In the genomic region with DNA sequence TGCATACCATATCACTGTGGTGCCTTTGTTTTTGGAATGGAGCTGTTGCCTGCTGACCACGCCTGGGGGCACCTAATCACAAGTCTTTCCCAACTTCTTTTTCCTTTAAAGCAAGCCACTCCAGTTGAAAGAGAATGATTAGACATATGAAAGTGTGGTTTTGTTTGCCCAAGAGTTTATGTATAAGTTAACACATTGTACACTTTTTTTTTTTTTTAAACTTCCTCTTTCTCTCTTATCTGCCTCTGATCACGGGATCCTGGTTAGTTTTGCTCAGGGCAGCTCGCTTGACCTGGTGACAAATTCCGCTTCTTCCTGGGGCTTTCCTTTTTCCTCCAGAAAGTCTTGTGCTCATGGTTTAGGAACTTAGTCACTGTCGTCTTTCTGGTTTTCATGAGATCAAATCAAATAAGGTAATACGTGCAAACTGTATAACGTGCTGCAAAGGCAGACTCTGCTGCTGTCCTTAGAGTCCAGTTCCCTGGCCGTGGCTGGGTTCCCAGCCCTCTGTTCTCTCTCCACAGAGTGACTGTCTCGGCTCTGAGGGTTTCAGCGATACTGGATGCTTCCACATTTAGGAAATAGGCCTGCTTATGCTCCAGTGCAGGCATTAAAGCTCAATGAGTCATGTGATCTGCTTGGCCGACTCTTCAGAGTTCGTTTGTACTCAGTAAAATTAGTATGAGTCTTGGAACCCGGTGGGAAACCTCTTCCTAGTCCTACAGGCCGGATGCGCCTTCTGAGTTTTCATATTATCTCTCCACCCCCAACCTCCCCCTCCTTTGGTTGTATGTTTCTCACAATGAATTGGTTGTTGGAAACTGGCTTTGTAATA, we compare ENCODE assay signal across 1 cellular context.
TF ChIP-seq lines count a peak whose summit lies in the region.

No MANE protein-coding gene starts in this region.

TF ChIP-seq in A549, 52 proteins besides CTCF, POLR2A, EP300 and RAD21 (continued from another document):
- TF ChIP-seq USF2 (IDR thresholded peaks at IDR 0.05), result peak; percentile 73
- TF ChIP-seq, protein P1, sequence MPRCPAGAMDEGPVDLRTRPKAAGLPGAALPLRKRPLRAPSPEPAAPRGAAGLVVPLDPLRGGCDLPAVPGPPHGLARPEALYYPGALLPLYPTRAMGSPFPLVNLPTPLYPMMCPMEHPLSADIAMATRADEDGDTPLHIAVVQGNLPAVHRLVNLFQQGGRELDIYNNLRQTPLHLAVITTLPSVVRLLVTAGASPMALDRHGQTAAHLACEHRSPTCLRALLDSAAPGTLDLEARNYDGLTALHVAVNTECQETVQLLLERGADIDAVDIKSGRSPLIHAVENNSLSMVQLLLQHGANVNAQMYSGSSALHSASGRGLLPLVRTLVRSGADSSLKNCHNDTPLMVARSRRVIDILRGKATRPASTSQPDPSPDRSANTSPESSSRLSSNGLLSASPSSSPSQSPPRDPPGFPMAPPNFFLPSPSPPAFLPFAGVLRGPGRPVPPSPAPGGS (IDR thresholded peaks at IDR 0.05), result 0 out of 3 replicates have a peak, but pooled peaks have one; percentile 53
- peak; percentile 51 for TF ChIP-seq BHLHE40 (IDR thresholded peaks at IDR 0.05; ENCODE audit: low read depth, low read length)
- no peak for TF ChIP-seq HEYL (CRISPR knock-in tag; IDR thresholded peaks at IDR 0.05)
